In the genomic region with DNA sequence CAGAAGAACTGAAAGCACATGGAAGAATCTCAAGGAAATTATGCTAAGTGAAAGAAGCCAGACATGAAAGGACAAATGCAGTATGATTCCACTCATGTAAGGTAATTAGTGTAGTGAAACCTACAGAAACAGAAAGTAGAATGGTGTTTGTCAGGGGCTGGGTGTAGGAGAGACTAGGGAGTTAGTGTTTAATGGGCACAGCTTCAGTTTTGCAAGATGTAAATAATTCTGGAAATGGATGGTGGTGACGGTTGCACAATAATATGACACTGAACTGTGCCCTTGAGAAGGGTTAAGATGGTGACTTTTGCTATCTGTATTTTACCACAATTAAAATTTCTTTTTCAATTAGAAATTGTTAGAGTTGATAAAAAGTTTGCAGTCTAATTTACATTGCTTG, we compare ENCODE assay signal across 2 cellular contexts.
TF ChIP-seq lines count a peak whose summit lies in the region.

No MANE protein-coding gene starts in this region.

TF ChIP-seq in IMR-90, 13 proteins besides CTCF, POLR2A, EP300 and RAD21:
- TF ChIP-seq, protein P1, sequence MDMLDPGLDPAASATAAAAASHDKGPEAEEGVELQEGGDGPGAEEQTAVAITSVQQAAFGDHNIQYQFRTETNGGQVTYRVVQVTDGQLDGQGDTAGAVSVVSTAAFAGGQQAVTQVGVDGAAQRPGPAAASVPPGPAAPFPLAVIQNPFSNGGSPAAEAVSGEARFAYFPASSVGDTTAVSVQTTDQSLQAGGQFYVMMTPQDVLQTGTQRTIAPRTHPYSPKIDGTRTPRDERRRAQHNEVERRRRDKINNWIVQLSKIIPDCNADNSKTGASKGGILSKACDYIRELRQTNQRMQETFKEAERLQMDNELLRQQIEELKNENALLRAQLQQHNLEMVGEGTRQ (IDR thresholded peaks at IDR 0.05; ENCODE audit: low read depth, low read length): no peak
- TF ChIP-seq CEBPB (IDR thresholded peaks at IDR 0.05; ENCODE audit: low read depth, low read length): peak; percentile 35; the same call in 1 of the 2 replicates

TF ChIP-seq in HepG2, 621 proteins besides CTCF, POLR2A, EP300 and RAD21:
- TF ChIP-seq, protein P2, sequence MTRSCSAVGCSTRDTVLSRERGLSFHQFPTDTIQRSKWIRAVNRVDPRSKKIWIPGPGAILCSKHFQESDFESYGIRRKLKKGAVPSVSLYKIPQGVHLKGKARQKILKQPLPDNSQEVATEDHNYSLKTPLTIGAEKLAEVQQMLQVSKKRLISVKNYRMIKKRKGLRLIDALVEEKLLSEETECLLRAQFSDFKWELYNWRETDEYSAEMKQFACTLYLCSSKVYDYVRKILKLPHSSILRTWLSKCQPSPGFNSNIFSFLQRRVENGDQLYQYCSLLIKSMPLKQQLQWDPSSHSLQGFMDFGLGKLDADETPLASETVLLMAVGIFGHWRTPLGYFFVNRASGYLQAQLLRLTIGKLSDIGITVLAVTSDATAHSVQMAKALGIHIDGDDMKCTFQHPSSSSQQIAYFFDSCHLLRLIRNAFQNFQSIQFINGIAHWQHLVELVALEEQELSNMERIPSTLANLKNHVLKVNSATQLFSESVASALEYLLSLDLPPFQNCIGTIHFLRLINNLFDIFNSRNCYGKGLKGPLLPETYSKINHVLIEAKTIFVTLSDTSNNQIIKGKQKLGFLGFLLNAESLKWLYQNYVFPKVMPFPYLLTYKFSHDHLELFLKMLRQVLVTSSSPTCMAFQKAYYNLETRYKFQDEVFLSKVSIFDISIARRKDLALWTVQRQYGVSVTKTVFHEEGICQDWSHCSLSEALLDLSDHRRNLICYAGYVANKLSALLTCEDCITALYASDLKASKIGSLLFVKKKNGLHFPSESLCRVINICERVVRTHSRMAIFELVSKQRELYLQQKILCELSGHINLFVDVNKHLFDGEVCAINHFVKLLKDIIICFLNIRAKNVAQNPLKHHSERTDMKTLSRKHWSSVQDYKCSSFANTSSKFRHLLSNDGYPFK (CRISPR knock-in tag; IDR thresholded peaks at IDR 0.05; ENCODE audit: borderline replicate concordance): no peak
- TF ChIP-seq MEIS2 (CRISPR knock-in tag; IDR thresholded peaks at IDR 0.05): no peak
- no peak for TF ChIP-seq PAF1 (CRISPR knock-in tag; IDR thresholded peaks at IDR 0.05)
- TF ChIP-seq CEBPB (IDR thresholded peaks at IDR 0.05; ENCODE audit: borderline replicate concordance, low read depth, low read length): peak; percentile 52; the same call in 1 of the 2 replicates
